Comparison of ENCODE assay signal across 8 cellular contexts in the genomic region with DNA sequence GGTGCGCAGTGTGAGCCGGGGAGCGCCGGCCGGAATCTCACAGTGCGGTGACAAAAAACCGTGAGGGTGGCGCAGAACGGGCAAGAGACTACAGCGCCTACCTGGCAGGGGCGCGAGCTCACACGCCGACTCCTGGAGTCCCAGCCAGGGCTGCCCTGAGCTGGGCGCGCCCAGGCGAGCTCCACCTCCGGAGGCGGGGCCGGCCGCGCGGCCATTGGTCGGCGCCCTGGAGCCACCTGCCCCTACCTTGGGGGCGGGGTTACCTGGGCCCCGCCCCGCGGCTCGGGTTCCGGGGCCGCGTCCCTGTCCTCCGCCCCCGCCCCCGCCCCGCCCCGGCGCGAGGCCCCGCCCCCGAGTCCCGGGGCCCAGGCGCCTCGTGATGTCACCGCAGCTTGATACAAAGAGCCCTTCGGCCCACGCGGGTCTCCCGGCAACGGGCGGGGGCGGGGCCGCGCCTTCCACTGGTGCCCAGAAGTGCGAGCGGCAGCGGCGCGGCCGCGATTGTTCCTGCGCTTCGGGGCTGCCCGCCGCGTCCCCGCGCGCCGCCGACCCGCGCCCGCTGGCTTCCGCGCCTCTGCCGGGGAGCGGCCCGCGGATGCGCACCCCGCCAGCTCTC.
DNase-seq lines count a peak whose midpoint lies in the region; ATAC-seq and TF ChIP-seq lines count a peak whose summit lies in the region.

No MANE protein-coding gene starts in this region.

- H3K36me3 ChIP-seq in right atrium auricular region (no peaks in the 10 kb centered on the region), psoas muscle (ENCODE audit: insufficient read depth in 1 of 2, low read depth in 1 of 2) (no peaks in the 10 kb centered on the region)

- H3K27ac ChIP-seq in right atrium auricular region (peak overlapping the region; percentile 65 to 66), psoas muscle (no peak overlapping the region)

- H3K27me3 ChIP-seq in right atrium auricular region (no peaks in the 10 kb centered on the region), psoas muscle (ENCODE audit: insufficient read depth in 3 of 3, low read length in 2 of 3) (peaks cover 0 to 3% (median 0%) of the 10 kb centered on the region in 3 donors)

- WGBS in psoas muscle, 3 donors, result 0 to 1% (median 0%) methylated on average over 40 to 83 of the region's 83 CpGs

- ATAC-seq in HG02571 (IDR thresholded peaks at IDR 0.05; ENCODE audit: unreplicated experiment) (peak; percentile 58), psoas muscle (peak; percentile 78 to 86 (median 82))

- H3K9me3 ChIP-seq in right atrium auricular region (no peaks in the 10 kb centered on the region), psoas muscle (no peaks in the 10 kb centered on the region)

- H3K4me3 ChIP-seq in right atrium auricular region, result peak overlapping the region; percentile 45 to 64
- peak overlapping the region; percentile 65 for H3K4me3 ChIP-seq in psoas muscle

- intact Hi-C loops in psoas muscle (cut with DNase I), result no loop called here

- peak; percentile 63 for DNase-seq in GDM1 (lab: John Stamatoyannopoulos, UW)
- DNase-seq in NCI-H1092 treated with DMSO at 0.1 percent for 48 hours (lab: John Stamatoyannopoulos, UW), result peak; percentile 66
- peak; percentile 75 for DNase-seq in SKM-1 treated with dmso at 0.1 percent for 144 hours (lab: John Stamatoyannopoulos, UW; ENCODE audit: unreplicated experiment)
- peak; percentile 87 for DNase-seq in activated naive CD8-positive, alpha-beta T cell treated with anti-CD3 and anti-CD28 coated beads, Interleukin-2, amount 50 U/mL, for 16 hours (ENCODE audit: low read depth, low spot score)
- DNase-seq in right atrium auricular region (ENCODE audit: low spot score), result peak; percentile 68
- peak; percentile 80 to 85 for DNase-seq in psoas muscle
- DNase-seq in ureter (ENCODE audit: low spot score), result peak; percentile 88

- TF ChIP-seq CTCF in right atrium auricular region (IDR thresholded peaks at IDR 0.05), result no peak
- TF ChIP-seq CTCF in psoas muscle (IDR thresholded peaks at IDR 0.05), result no peak

- H3K4me1 ChIP-seq in right atrium auricular region (peaks cover 0 to 30% of the 10 kb centered on the region in 2 donors), psoas muscle (peaks cover 6% of the 10 kb centered on the region)
